In genomic region chr6:34035161-34035560, GRCh38 we compare ENCODE assay signal across 31 cellular contexts.
DNase-seq lines count a peak whose midpoint lies in the region; ATAC-seq and TF ChIP-seq lines count a peak whose summit lies in the region.
"Had no signal": no experiment of that assay in that cellular context is flagged by ENCODE, and none has a peak within 500 bp of the region (broad histone marks: within the 10 kb centered on the region; RNA-seq: fewer than 3 reads in every experiment).

No MANE protein-coding gene starts in this region.

- H3K27me3 Mint-ChIP-seq in nephron progenitor cell (ENCODE audit: low read depth, poor library complexity) (peaks cover 15% of the 10 kb centered on the region), MCF 10A (ENCODE audit: insufficient read depth, unreplicated experiment) (peaks cover 39% of the 10 kb centered on the region)
- H3K27me3 Mint-ChIP-seq: CD4-positive, alpha-beta T cell had no signal

- CTCF ChIA-PET in HEK293 (lab: Yijun Ruan, JAX): interaction anchor here (0.6 kb wide), 1 partner anchor 11 kb away, joined by 3 read pairs; no protein-coding TSS in a partner anchor
- CTCF ChIA-PET in MCF 10A (lab: Yijun Ruan, JAX): no interaction called here

- H3K4me3 ChIP-seq in HEK293 (ENCODE audit: low read depth, low read length): no peak overlapping the region
- H3K4me3 ChIP-seq: A549; BLaER1; BLaER1 treated with 17β-estradiol and CSF1 and Interleukin-3, amounts not matched to agents 10 nM and 100 nM had no signal

- no peaks in the 10 kb centered on the region for H3K4me1 ChIP-seq in HEK293 (ENCODE audit: control insufficient read depth, insufficient read depth, low read length)
- H3K4me1 ChIP-seq: A549, BE2C, Caco-2 had no signal

- H3K36me3 Mint-ChIP-seq in nephron progenitor cell (ENCODE audit: low read depth) (no peaks in the 10 kb centered on the region), MCF 10A (ENCODE audit: insufficient read depth, unreplicated experiment) (no peaks in the 10 kb centered on the region)
- H3K36me3 Mint-ChIP-seq: CD14-positive monocyte; CD4-positive, alpha-beta memory T cell; CD4-positive, CD25-positive, alpha-beta regulatory T cell; CD8-positive, alpha-beta T cell had no signal

- no peak for ATAC-seq in Right ventricle myocardium inferior
- ATAC-seq: A549; CD8-positive, alpha-beta T cell had no signal

- H3K9me3 Mint-ChIP-seq in nephron progenitor cell (no peaks in the 10 kb centered on the region), MCF 10A (ENCODE audit: unreplicated experiment) (no peaks in the 10 kb centered on the region)
- H3K9me3 Mint-ChIP-seq: CD14-positive monocyte; CD4-positive, alpha-beta memory T cell; CD4-positive, alpha-beta T cell; CD8-positive, alpha-beta memory T cell; CD8-positive, alpha-beta T cell had no signal

- DNase-seq in nephron progenitor cell (no peak), MCF 10A (ENCODE audit: unreplicated experiment) (no peak), Right ventricle myocardium inferior (ENCODE audit: missing footprints) (no peak)
- DNase-seq: 8988T; ACHN; AML-193; BE2C; C1 segment of cervical spinal cord; Caco-2; Calu3; CD4-positive, alpha-beta memory T cell; CD4-positive, alpha-beta T cell; CD4-positive, CD25-positive, alpha-beta regulatory T cell; CD8-positive, alpha-beta memory T cell; CD8-positive, alpha-beta T cell; COR-L47; DMS 273 treated with DMSO at 0.1 percent for 48 hours; DMS153; DMS53; DMS79; DMS79 treated with DMSO at 0.1 percent for 48 hours; DND-41; EL had no signal

- POLR2A ChIA-PET in HEK293 (lab: Yijun Ruan, JAX): no interaction called here
- POLR2A ChIA-PET in MCF 10A (lab: Yijun Ruan, JAX): no interaction called here

- no peaks in the 10 kb centered on the region for H3K36me3 ChIP-seq in HEK293 (ENCODE audit: control insufficient read depth in 2 of 2, insufficient read depth in 1 of 2, low read length in 2 of 2)
- H3K36me3 ChIP-seq: BE2C; BLaER1; BLaER1 treated with 17β-estradiol and CSF1 and Interleukin-3, amounts not matched to agents 10 nM and 100 nM had no signal

- TF ChIP-seq CTCF in HEK293 (tag by site-specific recombination; IDR thresholded peaks at IDR 0.05) (no peak), nephron progenitor cell (IDR thresholded peaks at IDR 0.05) (no peak), MCF 10A (IDR thresholded peaks at IDR 0.05; ENCODE audit: unreplicated experiment) (no peak)

- BruUV-seq in MCF 10A (replicated peaks; lab: Mats Ljungman, UMichigan): no TSS peak

- H3K4me1 Mint-ChIP-seq in nephron progenitor cell (peaks cover 9% of the 10 kb centered on the region), MCF 10A (ENCODE audit: insufficient read depth, unreplicated experiment) (no peaks in the 10 kb centered on the region)
- H3K4me1 Mint-ChIP-seq: CD14-positive monocyte; CD8-positive, alpha-beta memory T cell had no signal

- H3K4me3 Mint-ChIP-seq in nephron progenitor cell: no peak overlapping the region
- no peak overlapping the region for H3K4me3 Mint-ChIP-seq in MCF 10A (ENCODE audit: unreplicated experiment)
- H3K4me3 Mint-ChIP-seq: B cell; CD14-positive monocyte; CD4-positive, alpha-beta memory T cell; CD4-positive, alpha-beta T cell; CD4-positive, CD25-positive, alpha-beta regulatory T cell; CD8-positive, alpha-beta memory T cell; CD8-positive, alpha-beta T cell had no signal

- H3K27ac Mint-ChIP-seq in nephron progenitor cell: peak overlapping the region; percentile 72
- no peak overlapping the region for H3K27ac Mint-ChIP-seq in MCF 10A (ENCODE audit: low read depth, unreplicated experiment)
- H3K27ac Mint-ChIP-seq: B cell; CD14-positive monocyte; CD4-positive, alpha-beta T cell; CD4-positive, CD25-positive, alpha-beta regulatory T cell; CD8-positive, alpha-beta memory T cell; CD8-positive, alpha-beta T cell had no signal

- H3K9me3 ChIP-seq in HEK293 (ENCODE audit: control insufficient read depth, insufficient read depth, low read depth, low read length): no peaks in the 10 kb centered on the region
- H3K9me3 ChIP-seq: A549; BE2C; BLaER1; BLaER1 treated with 17β-estradiol and CSF1 and Interleukin-3, amounts not matched to agents 10 nM and 100 nM; Caco-2 had no signal

- H3K27ac ChIP-seq in HEK293 (ENCODE audit: extremely low read depth, low read depth, low read length): no peak overlapping the region
- H3K27ac ChIP-seq: 22Rv1; A549; BLaER1; BLaER1 treated with 17β-estradiol and CSF1 and Interleukin-3, amounts not matched to agents 10 nM and 100 nM; C4-2B had no signal

- intact Hi-C loops in MCF 10A (cut with micrococcal nuclease): no loop called here
- intact Hi-C loops in Right ventricle myocardium inferior (cut with DNase I): no loop called here

TF ChIP-seq in HEK293, 187 proteins besides CTCF, POLR2A, EP300 and RAD21 (continues in another document):
- TF ChIP-seq PRDM2 (tag by site-specific recombination; IDR thresholded peaks at IDR 0.05; ENCODE audit: borderline replicate concordance) (no peak), REST (tag by site-specific recombination; IDR thresholded peaks at IDR 0.05) (no peak), ZNF292 (tag by site-specific recombination; IDR thresholded peaks at IDR 0.05; ENCODE audit: borderline replicate concordance, low read depth) (no peak), ZNF366 (tag by site-specific recombination; conservative IDR thresholded peaks at IDR 0.05) (peak; percentile 58; the same call in 1 of the 2 replicates), PRDM1 (tag by site-specific recombination; IDR thresholded peaks at IDR 0.05) (peak; percentile 81)
